In the genomic region with DNA sequence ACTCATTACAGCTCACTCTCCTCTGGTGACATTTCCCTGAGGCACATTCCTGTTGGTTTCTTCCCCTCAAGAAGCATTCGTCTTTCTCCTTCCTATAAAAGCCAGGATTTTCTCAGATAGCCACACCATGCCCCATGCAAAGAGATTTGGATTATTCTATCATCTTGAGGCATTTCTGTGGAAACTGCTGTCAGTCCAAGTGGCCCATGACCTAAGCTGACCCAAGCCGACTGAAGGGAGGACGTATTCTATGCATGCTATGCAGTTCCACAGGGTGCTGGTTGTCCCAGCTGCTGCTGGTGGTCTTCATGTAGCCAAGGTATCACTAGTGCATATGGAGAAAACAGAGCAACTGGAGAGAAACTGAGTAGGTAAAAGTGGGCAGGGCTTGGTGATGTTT, we compare ENCODE assay signal across 8 cellular contexts.
DNase-seq lines count a peak whose midpoint lies in the region; ATAC-seq, FAIRE-seq and TF ChIP-seq lines count a peak whose summit lies in the region.
"Not testable (repeated sequence)": the region's sequence is repeated elsewhere in the genome, so short reads cannot be mapped to it uniquely, and the experiment has no call there.

No MANE protein-coding gene starts in this region.

- H3K4me2 ChIP-seq in astrocyte (ENCODE audit: low read length): not testable (repeated sequence)

- intact Hi-C loops in Right ventricle myocardium inferior (cut with DNase I): not testable (repeated sequence)

- not testable (repeated sequence) for H3K9ac ChIP-seq in astrocyte (ENCODE audit: low read length)

- not testable (repeated sequence) for H3K27ac ChIP-seq in astrocyte (ENCODE audit: low read depth, low read length)

- not testable (repeated sequence) for H2AFZ ChIP-seq in astrocyte (ENCODE audit: low read depth, low read length)

- H3K79me2 ChIP-seq in astrocyte (ENCODE audit: insufficient read depth, low read length): not testable (repeated sequence)

- H3K4me3 Mint-ChIP-seq in astrocyte (ENCODE audit: unreplicated experiment): not testable (repeated sequence)

- not testable (repeated sequence) for H3K27me3 Mint-ChIP-seq in astrocyte (ENCODE audit: low read depth, unreplicated experiment)

- H3K9me3 ChIP-seq in astrocyte (ENCODE audit: insufficient read depth, low read depth, low read length): not testable (repeated sequence)

- in situ Hi-C loops in Caki2 (cut with HindIII; ENCODE audit: low pct_unique_long_range_greater_than_20kb, low sequenced_read_pairs): not testable (repeated sequence)

- not testable (repeated sequence) for H3K9me3 Mint-ChIP-seq in astrocyte (ENCODE audit: unreplicated experiment)

- peak overlapping the region; percentile 16 for H3K27ac Mint-ChIP-seq in astrocyte (ENCODE audit: unreplicated experiment)

- H3K4me1 Mint-ChIP-seq in astrocyte (ENCODE audit: low read depth, unreplicated experiment): peaks cover 11% of the 10 kb centered on the region

- H3K27me3 ChIP-seq in astrocyte (ENCODE audit: insufficient read depth, low read length): not testable (repeated sequence)

- H4K20me1 ChIP-seq in astrocyte (ENCODE audit: insufficient read depth, low read length): not testable (repeated sequence)

- not testable (repeated sequence) for FAIRE-seq in RCC 7860 (lab: Jason Lieb, UNC); astrocyte (lab: Jason Lieb, UNC)

- not testable (repeated sequence) for H3K36me3 Mint-ChIP-seq in astrocyte (ENCODE audit: low read depth, unreplicated experiment)

- not testable (repeated sequence) for TF ChIP-seq CTCF in astrocyte (IDR thresholded peaks at IDR 0.05; ENCODE audit: insufficient read depth, low read depth, low read length)

- H3K36me3 ChIP-seq in astrocyte (ENCODE audit: insufficient read depth, low read length): not testable (repeated sequence)

- not testable (repeated sequence) for H3K4me1 ChIP-seq in astrocyte (ENCODE audit: insufficient read depth, low read length)

- DNase-seq in A172 (ENCODE audit: low spot score) (peak; percentile 3), Caki2 (ENCODE audit: low read depth) (peak; percentile 30), M059J (ENCODE audit: low read depth) (peak; percentile 45), RCC 7860 (ENCODE audit: low spot score) (peak; percentile 44), fibroblast of gingiva (ENCODE audit: low read depth) (peak; percentile 29), Right ventricle myocardium inferior (ENCODE audit: missing footprints) (peak; percentile 4), renal cortical epithelial cell (ENCODE audit: low read depth) (peak; percentile 39)
- not testable (repeated sequence) for DNase-seq in astrocyte (ENCODE audit: low read depth)

- ATAC-seq in Right ventricle myocardium inferior: not testable (repeated sequence)

- H3K4me3 ChIP-seq in astrocyte (ENCODE audit: insufficient read depth, low read depth, low read length): not testable (repeated sequence)
